In genomic region chr2:63058742-63059433, GRCh38 we compare ENCODE assay signal across 10 cellular contexts. TPM values are rescaled to one million over a fixed set of nuclear protein-coding genes. Genes with fewer than 3 reads are reported as not detected.
DNase-seq lines count a peak whose midpoint lies in the region; ATAC-seq and TF ChIP-seq lines count a peak whose summit lies in the region.
"Had no signal": no experiment of that assay in that cellular context is flagged by ENCODE, and none has a peak within 500 bp of the region (broad histone marks: within the 10 kb centered on the region; RNA-seq: fewer than 3 reads in every experiment).

No MANE protein-coding gene starts in this region.

- no peaks in the 10 kb centered on the region for H3K36me3 ChIP-seq in CD8-positive, alpha-beta memory T cell (ENCODE audit: insufficient read depth, low read length)

- peaks cover 63% of the 10 kb centered on the region for H3K27me3 ChIP-seq in CD8-positive, alpha-beta memory T cell (ENCODE audit: insufficient read depth, low read length, poor library complexity, severe bottlenecking)

- H3K27ac Mint-ChIP-seq in CD8-positive, alpha-beta memory T cell, result peak overlapping the region in 1 of 8 donors; percentile 78
- H3K27ac Mint-ChIP-seq in osteocyte (ENCODE audit: unreplicated experiment), result no peak overlapping the region

- DNase-seq in CD8-positive, alpha-beta memory T cell, result no peak
- DNase-seq in SK-N-DZ (ENCODE audit: low spot score) (peak; percentile 38), left cardiac atrium (no peak), osteocyte (ENCODE audit: extremely low spot score, unreplicated experiment) (no peak), NCI-H2081 treated with DMSO at 0.1 percent for 48 hours (lab: John Stamatoyannopoulos, UW) (no peak), activated gamma-delta T cell treated with Interleukin-2 at 50 U/mL for 16 hours (no peak), NCI-H345 treated with DMSO at 0.1 percent for 48 hours (lab: John Stamatoyannopoulos, UW; ENCODE audit: unreplicated experiment) (no peak)
- DNase-seq: kidney glomerular epithelial cell had no signal

- peaks cover 0 to 4% (median 3%) of the 10 kb centered on the region in 3 donors for H3K36me3 Mint-ChIP-seq in CD8-positive, alpha-beta memory T cell
- peaks cover 5% of the 10 kb centered on the region for H3K36me3 Mint-ChIP-seq in osteocyte (ENCODE audit: unreplicated experiment)

- H3K4me3 Mint-ChIP-seq in CD8-positive, alpha-beta memory T cell, result peak overlapping the region in 6 of 7 donors; percentile 26 to 71 (median 52)
- H3K4me3 Mint-ChIP-seq in osteocyte (ENCODE audit: unreplicated experiment), result peak overlapping the region; percentile 32

- TF ChIP-seq CTCF in osteocyte (IDR thresholded peaks at IDR 0.05), result no peak

- peaks cover 26% of the 10 kb centered on the region for H3K4me1 ChIP-seq in CD8-positive, alpha-beta memory T cell (ENCODE audit: insufficient read depth, low read length)

- intact Hi-C loops in left cardiac atrium (cut with DNase I), result no loop called here

- no peaks in the 10 kb centered on the region for H3K9me3 ChIP-seq in CD8-positive, alpha-beta memory T cell (ENCODE audit: low read length)

- CTCF ChIA-PET in CD8-positive, alpha-beta memory T cell (lab: Charles Lee), result no interaction called here

- H3K27ac ChIP-seq in CD8-positive, alpha-beta memory T cell (ENCODE audit: low read depth, low read length), result no peak overlapping the region
- H3K27ac ChIP-seq: SK-N-MC had no signal

- H3K4me3 ChIP-seq in CD8-positive, alpha-beta memory T cell (ENCODE audit: low read length), result no peak overlapping the region
- H3K4me3 ChIP-seq: SK-N-MC had no signal

- peaks cover 5 to 17% (median 10%) of the 10 kb centered on the region in 5 donors for H3K9me3 Mint-ChIP-seq in CD8-positive, alpha-beta memory T cell
- no peaks in the 10 kb centered on the region for H3K9me3 Mint-ChIP-seq in osteocyte (ENCODE audit: unreplicated experiment)

- H3K27me3 Mint-ChIP-seq in CD8-positive, alpha-beta memory T cell, result peaks cover 66 to 87% of the 10 kb centered on the region in 2 donors
- H3K27me3 Mint-ChIP-seq in osteocyte (ENCODE audit: unreplicated experiment), result peaks cover 86% of the 10 kb centered on the region

- peaks cover 40 to 53% (median 52%) of the 10 kb centered on the region in 3 donors for H3K4me1 Mint-ChIP-seq in CD8-positive, alpha-beta memory T cell
- H3K4me1 Mint-ChIP-seq in osteocyte (ENCODE audit: unreplicated experiment), result peaks cover 49% of the 10 kb centered on the region

- ATAC-seq in left cardiac atrium (peak; percentile 12 to 37), GM19467 (IDR thresholded peaks at IDR 0.05; ENCODE audit: unreplicated experiment) (no peak)

- POLR2A ChIA-PET in CD8-positive, alpha-beta memory T cell (lab: Charles Lee), result no interaction called here

RNA-seq across cellular contexts. Expression of gene OTX1, which starts 8.3 kb away (rescaled TPM):
- total RNA-seq in CD8-positive, alpha-beta memory T cell, result not detected
- polyA plus RNA-seq in CD8-positive, alpha-beta memory T cell, result not detected
- polyA plus RNA-seq in SK-N-DZ (2014; cell fraction: cytosol; rRNA removed), result 0.07 TPM in 1 of 2 replicates, not detected in the other
- 0.82 and 1.5 TPM in 2 replicates for polyA plus RNA-seq in SK-N-DZ (2014; cell fraction: nucleus; rRNA removed)
- total RNA-seq in left cardiac atrium (not detected), osteocyte (not detected in 2 replicates)
